ENCODE assay signal across 22 cellular contexts in the genomic region with DNA sequence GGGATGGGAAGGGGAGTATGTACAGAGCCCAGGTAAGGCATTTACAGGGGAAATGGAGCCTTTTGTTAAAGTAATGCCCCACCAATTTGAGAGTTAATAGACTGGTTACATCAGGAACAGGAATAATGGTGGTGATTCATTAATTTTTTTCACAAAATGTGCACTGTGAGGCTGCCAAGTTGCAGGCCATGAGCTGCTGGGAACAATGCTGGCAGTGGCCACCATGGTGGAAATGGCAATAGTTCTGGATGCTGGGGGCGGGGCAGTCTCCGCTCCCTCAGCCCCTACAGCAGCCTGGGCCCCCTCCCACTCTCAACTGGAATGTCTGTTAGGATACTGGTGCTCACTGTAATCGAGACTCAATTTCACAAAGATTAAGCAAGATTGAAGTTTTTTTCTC.
"Had no signal": no experiment of that assay in that cellular context is flagged by ENCODE, and none has a peak within 500 bp of the region (broad histone marks: within the 10 kb centered on the region; RNA-seq: fewer than 3 reads in every experiment).

No MANE protein-coding gene starts in this region.

- DNase-seq: activated CD4-positive, alpha-beta T cell treated with anti-CD3 and anti-CD28 coated beads, Interleukin-2, amount 50 U/mL, for 1 hour; activated CD4-positive, CD25-positive, alpha-beta regulatory T cell treated with anti-CD3 and anti-CD28 coated beads, Interleukin-2, amount 50 U/mL, for 72 hours; activated CD8-positive, alpha-beta memory T cell treated with anti-CD3 and anti-CD28 coated beads, Interleukin-2, amount 50 U/mL, for 48 hours; activated effector memory CD4-positive, alpha-beta T cell treated with Interleukin-2 at 50 U/mL for 16 hours; activated naive CD4-positive, alpha-beta T cell treated with anti-CD3 and anti-CD28 coated beads, Interleukin-2, amount 10 ng/mL, durations not matched to agents 7 days and 5 days; activated T-cell treated with anti-CD3 and anti-CD28 coated beads, Interleukin-2, amount 50 U/mL, for 48 hours; endodermal cell; heart right ventricle; mesenchymal stem cell; naive thymus-derived CD4-positive, alpha-beta T cell; stimulated activated CD4-positive, alpha-beta T cell treated with anti-CD3 and anti-CD28 coated beads, Interleukin-15, amount 100 ng/mL, for 24 hours; stimulated activated CD4-positive, alpha-beta T cell treated with anti-CD3 and anti-CD28 coated beads, Interleukin-2, amount 100 ng/mL, for 48 hours; stimulated activated naive CD8-positive, alpha-beta T cell treated with anti-CD3 and anti-CD28 coated beads, Interleukin-15, amount 100 ng/mL, for 72 hours; SW 1271; T-helper 2 cell; testis; upper lobe of left lung had no signal

- H3K9me3 ChIP-seq: testis, upper lobe of left lung had no signal

- H3K27me3 ChIP-seq: cardiac muscle cell, testis, upper lobe of left lung had no signal

- H3K4me3 ChIP-seq: cardiac muscle cell, heart right ventricle, skin epidermis, testis, upper lobe of left lung had no signal

- H3K36me3 ChIP-seq: cardiac muscle cell, heart right ventricle, upper lobe of left lung had no signal

- H3K4me1 ChIP-seq: heart right ventricle, parathyroid adenoma, testis had no signal

- H3K27ac ChIP-seq: cardiac muscle cell, epithelial cell of prostate, heart right ventricle, parathyroid adenoma, skin epidermis, testis, upper lobe of left lung, VCaP had no signal

- ATAC-seq: naive thymus-derived CD4-positive, alpha-beta T cell; stimulated activated naive CD8-positive, alpha-beta T cell treated with anti-CD3 and anti-CD28 coated beads, Interleukin-15, amount 100 ng/mL, for 72 hours had no signal
